In genomic region chr3:126033765-126034164, GRCh38 we compare ENCODE assay signal across 20 cellular contexts.
"Had no signal": no experiment of that assay in that cellular context is flagged by ENCODE, and none has a peak within 500 bp of the region (broad histone marks: within the 10 kb centered on the region; RNA-seq: fewer than 3 reads in every experiment).

No MANE protein-coding gene starts in this region.

- DNase-seq: activated CD4-positive, alpha-beta T cell treated with anti-CD3 and anti-CD28 coated beads for 48 hours; activated naive CD4-positive, alpha-beta T cell treated with Interleukin-2 at 50 U/mL for 16 hours; activated naive CD8-positive, alpha-beta T cell treated with anti-CD3 and anti-CD28 coated beads for 36 hours; endodermal cell; left colon; lower lobe of right lung; psoas muscle; stimulated activated CD4-positive, alpha-beta T cell treated with anti-CD3 and anti-CD28 coated beads, Interleukin-4, amount 100 ng/mL, for 4 hours; stimulated activated naive CD8-positive, alpha-beta T cell treated with anti-CD3 and anti-CD28 coated beads, Interleukin-15, amount 100 ng/mL, for 72 hours had no signal

- H3K4me1 Mint-ChIP-seq: stimulated activated naive CD8-positive, alpha-beta T cell treated with anti-CD3 and anti-CD28 coated beads, Interleukin-15, amount 100 ng/mL, for 72 hours had no signal

- ATAC-seq: heart left ventricle; left colon; psoas muscle; stimulated activated naive CD8-positive, alpha-beta T cell treated with anti-CD3 and anti-CD28 coated beads, Interleukin-15, amount 100 ng/mL, for 72 hours had no signal

- H3K27me3 ChIP-seq: breast epithelium, colonic mucosa, heart left ventricle, neural progenitor cell, right atrium auricular region, suprapubic skin, tibial nerve had no signal

- H3K27me3 Mint-ChIP-seq: activated CD4-positive, alpha-beta memory T cell treated with anti-CD3 and anti-CD28 coated beads, Interleukin-2, amount 10 ng/mL, durations not matched to agents 7 days and 5 days; activated naive CD8-positive, alpha-beta T cell treated with anti-CD3 and anti-CD28 coated beads for 36 hours; naive thymus-derived CD4-positive, alpha-beta T cell; stimulated activated naive CD8-positive, alpha-beta T cell treated with anti-CD3 and anti-CD28 coated beads, Interleukin-15, amount 100 ng/mL, for 72 hours had no signal

- H3K4me1 ChIP-seq: breast epithelium, colonic mucosa, heart left ventricle, lower lobe of right lung, neural progenitor cell, right atrium auricular region, suprapubic skin, tibial nerve had no signal

- H3K27ac ChIP-seq: breast epithelium, colonic mucosa, heart left ventricle, lower lobe of right lung, neural progenitor cell, psoas muscle, right atrium auricular region, suprapubic skin, tibial nerve had no signal

- H3K4me3 ChIP-seq: breast epithelium, colonic mucosa, heart left ventricle, lower lobe of right lung, neural progenitor cell, psoas muscle, right atrium auricular region, suprapubic skin, tibial nerve had no signal

- H3K27ac Mint-ChIP-seq: activated CD4-positive, alpha-beta memory T cell treated with anti-CD3 and anti-CD28 coated beads, Interleukin-2, amount 10 ng/mL, durations not matched to agents 7 days and 5 days; activated naive CD8-positive, alpha-beta T cell treated with anti-CD3 and anti-CD28 coated beads for 36 hours; endodermal cell; naive thymus-derived CD4-positive, alpha-beta T cell; neural progenitor cell had no signal

- H3K36me3 ChIP-seq: breast epithelium, colonic mucosa, neural progenitor cell had no signal

- H3K9me3 ChIP-seq: breast epithelium, colonic mucosa, lower lobe of right lung, psoas muscle, right atrium auricular region, suprapubic skin, tibial nerve had no signal

- FAIRE-seq: islet of Langerhans, urothelium cell line had no signal

- H3K4me3 Mint-ChIP-seq: activated CD4-positive, alpha-beta memory T cell treated with anti-CD3 and anti-CD28 coated beads, Interleukin-2, amount 10 ng/mL, durations not matched to agents 7 days and 5 days; activated naive CD8-positive, alpha-beta T cell treated with anti-CD3 and anti-CD28 coated beads for 36 hours; endodermal cell; neural progenitor cell; stimulated activated naive CD8-positive, alpha-beta T cell treated with anti-CD3 and anti-CD28 coated beads, Interleukin-15, amount 100 ng/mL, for 72 hours had no signal
